In genomic region chr15:26771168-26771916, GRCh38 we compare ENCODE assay signal across 1 cellular context.
TF ChIP-seq lines count a peak whose summit lies in the region.

No MANE protein-coding gene starts in this region.

TF ChIP-seq in WTC11, 78 proteins besides CTCF, POLR2A, EP300 and RAD21 (continued from another document):
- peak; percentile 96 for TF ChIP-seq ARID4B (CRISPR knock-in tag; IDR thresholded peaks at IDR 0.05; ENCODE audit: borderline replicate concordance)
- TF ChIP-seq ZNF232 (CRISPR knock-in tag; IDR thresholded peaks at IDR 0.05), result 0 out of 2 replicates have a peak, but pooled peaks have one; percentile 28
- TF ChIP-seq, protein P1, sequence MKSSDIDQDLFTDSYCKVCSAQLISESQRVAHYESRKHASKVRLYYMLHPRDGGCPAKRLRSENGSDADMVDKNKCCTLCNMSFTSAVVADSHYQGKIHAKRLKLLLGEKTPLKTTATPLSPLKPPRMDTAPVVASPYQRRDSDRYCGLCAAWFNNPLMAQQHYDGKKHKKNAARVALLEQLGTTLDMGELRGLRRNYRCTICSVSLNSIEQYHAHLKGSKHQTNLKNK (CRISPR knock-in tag; IDR thresholded peaks at IDR 0.05), result no peak
- peak; percentile 67 for TF ChIP-seq SP1 (CRISPR knock-in tag; conservative IDR thresholded peaks at IDR 0.05)
- TF ChIP-seq PRRX2 (CRISPR knock-in tag; IDR thresholded peaks at IDR 0.05), result no peak
- no peak for TF ChIP-seq ZSCAN18 (CRISPR knock-in tag; IDR thresholded peaks at IDR 0.05)
- TF ChIP-seq, protein P2, sequence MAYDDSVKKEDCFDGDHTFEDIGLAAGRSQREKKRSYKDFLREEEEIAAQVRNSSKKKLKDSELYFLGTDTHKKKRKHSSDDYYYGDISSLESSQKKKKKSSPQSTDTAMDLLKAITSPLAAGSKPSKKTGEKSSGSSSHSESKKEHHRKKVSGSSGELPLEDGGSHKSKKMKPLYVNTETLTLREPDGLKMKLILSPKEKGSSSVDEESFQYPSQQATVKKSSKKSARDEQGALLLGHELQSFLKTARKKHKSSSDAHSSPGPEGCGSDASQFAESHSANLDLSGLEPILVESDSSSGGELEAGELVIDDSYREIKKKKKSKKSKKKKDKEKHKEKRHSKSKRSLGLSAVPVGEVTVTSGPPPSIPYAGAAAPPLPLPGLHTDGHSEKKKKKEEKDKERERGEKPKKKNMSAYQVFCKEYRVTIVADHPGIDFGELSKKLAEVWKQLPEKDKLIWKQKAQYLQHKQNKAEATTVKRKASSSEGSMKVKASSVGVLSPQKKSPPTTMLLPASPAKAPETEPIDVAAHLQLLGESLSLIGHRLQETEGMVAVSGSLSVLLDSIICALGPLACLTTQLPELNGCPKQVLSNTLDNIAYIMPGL (CRISPR knock-in tag; IDR thresholded peaks at IDR 0.05), result no peak
- no peak for TF ChIP-seq ZNF121 (CRISPR knock-in tag; IDR thresholded peaks at IDR 0.05)
- TF ChIP-seq JUN (CRISPR knock-in tag; IDR thresholded peaks at IDR 0.05), result peak; percentile 67; the same call in 1 of the 2 replicates
- TF ChIP-seq TP53 (CRISPR knock-in tag; IDR thresholded peaks at IDR 0.05), result peak; percentile 57; the same call in 1 of the 2 replicates
- TF ChIP-seq TCF7 (CRISPR knock-in tag; IDR thresholded peaks at IDR 0.05; ENCODE audit: low read depth), result 0 out of 2 replicates have a peak, but pooled peaks have one; percentile 63
- 0 out of 2 replicates have a peak, but pooled peaks have one; percentile 60 for TF ChIP-seq ELF4 (CRISPR knock-in tag; IDR thresholded peaks at IDR 0.05; ENCODE audit: low read depth)
- TF ChIP-seq ERG (CRISPR knock-in tag; IDR thresholded peaks at IDR 0.05), result no peak
- TF ChIP-seq, protein P3, sequence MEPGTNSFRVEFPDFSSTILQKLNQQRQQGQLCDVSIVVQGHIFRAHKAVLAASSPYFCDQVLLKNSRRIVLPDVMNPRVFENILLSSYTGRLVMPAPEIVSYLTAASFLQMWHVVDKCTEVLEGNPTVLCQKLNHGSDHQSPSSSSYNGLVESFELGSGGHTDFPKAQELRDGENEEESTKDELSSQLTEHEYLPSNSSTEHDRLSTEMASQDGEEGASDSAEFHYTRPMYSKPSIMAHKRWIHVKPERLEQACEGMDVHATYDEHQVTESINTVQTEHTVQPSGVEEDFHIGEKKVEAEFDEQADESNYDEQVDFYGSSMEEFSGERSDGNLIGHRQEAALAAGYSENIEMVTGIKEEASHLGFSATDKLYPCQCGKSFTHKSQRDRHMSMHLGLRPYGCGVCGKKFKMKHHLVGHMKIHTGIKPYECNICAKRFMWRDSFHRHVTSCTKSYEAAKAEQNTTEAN (CRISPR knock-in tag; IDR thresholded peaks at IDR 0.05), result peak; percentile 76; the same call in 1 of the 2 replicates
- no peak for TF ChIP-seq JAZF1 (CRISPR knock-in tag; IDR thresholded peaks at IDR 0.05)
- TF ChIP-seq ZNF671 (CRISPR knock-in tag; IDR thresholded peaks at IDR 0.05), result no peak
- TF ChIP-seq NR3C1 (CRISPR knock-in tag; conservative IDR thresholded peaks at IDR 0.05; ENCODE audit: low read depth), result no peak
- TF ChIP-seq, protein P4, sequence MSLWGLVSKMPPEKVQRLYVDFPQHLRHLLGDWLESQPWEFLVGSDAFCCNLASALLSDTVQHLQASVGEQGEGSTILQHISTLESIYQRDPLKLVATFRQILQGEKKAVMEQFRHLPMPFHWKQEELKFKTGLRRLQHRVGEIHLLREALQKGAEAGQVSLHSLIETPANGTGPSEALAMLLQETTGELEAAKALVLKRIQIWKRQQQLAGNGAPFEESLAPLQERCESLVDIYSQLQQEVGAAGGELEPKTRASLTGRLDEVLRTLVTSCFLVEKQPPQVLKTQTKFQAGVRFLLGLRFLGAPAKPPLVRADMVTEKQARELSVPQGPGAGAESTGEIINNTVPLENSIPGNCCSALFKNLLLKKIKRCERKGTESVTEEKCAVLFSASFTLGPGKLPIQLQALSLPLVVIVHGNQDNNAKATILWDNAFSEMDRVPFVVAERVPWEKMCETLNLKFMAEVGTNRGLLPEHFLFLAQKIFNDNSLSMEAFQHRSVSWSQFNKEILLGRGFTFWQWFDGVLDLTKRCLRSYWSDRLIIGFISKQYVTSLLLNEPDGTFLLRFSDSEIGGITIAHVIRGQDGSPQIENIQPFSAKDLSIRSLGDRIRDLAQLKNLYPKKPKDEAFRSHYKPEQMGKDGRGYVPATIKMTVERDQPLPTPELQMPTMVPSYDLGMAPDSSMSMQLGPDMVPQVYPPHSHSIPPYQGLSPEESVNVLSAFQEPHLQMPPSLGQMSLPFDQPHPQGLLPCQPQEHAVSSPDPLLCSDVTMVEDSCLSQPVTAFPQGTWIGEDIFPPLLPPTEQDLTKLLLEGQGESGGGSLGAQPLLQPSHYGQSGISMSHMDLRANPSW (CRISPR knock-in tag; conservative IDR thresholded peaks at IDR 0.05; ENCODE audit: low read depth), result no peak
- TF ChIP-seq, protein P5, sequence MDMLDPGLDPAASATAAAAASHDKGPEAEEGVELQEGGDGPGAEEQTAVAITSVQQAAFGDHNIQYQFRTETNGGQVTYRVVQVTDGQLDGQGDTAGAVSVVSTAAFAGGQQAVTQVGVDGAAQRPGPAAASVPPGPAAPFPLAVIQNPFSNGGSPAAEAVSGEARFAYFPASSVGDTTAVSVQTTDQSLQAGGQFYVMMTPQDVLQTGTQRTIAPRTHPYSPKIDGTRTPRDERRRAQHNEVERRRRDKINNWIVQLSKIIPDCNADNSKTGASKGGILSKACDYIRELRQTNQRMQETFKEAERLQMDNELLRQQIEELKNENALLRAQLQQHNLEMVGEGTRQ (CRISPR knock-in tag; IDR thresholded peaks at IDR 0.05), result peak; percentile 79
- TF ChIP-seq, protein P6, sequence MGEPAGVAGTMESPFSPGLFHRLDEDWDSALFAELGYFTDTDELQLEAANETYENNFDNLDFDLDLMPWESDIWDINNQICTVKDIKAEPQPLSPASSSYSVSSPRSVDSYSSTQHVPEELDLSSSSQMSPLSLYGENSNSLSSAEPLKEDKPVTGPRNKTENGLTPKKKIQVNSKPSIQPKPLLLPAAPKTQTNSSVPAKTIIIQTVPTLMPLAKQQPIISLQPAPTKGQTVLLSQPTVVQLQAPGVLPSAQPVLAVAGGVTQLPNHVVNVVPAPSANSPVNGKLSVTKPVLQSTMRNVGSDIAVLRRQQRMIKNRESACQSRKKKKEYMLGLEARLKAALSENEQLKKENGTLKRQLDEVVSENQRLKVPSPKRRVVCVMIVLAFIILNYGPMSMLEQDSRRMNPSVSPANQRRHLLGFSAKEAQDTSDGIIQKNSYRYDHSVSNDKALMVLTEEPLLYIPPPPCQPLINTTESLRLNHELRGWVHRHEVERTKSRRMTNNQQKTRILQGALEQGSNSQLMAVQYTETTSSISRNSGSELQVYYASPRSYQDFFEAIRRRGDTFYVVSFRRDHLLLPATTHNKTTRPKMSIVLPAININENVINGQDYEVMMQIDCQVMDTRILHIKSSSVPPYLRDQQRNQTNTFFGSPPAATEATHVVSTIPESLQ (CRISPR knock-in tag; IDR thresholded peaks at IDR 0.05), result no peak
- TF ChIP-seq TEAD1 (CRISPR knock-in tag; IDR thresholded peaks at IDR 0.05), result no peak; the same call in 1 of the 2 replicates
- peak; percentile 51; the same call in 1 of the 2 replicates for TF ChIP-seq ATF1 (CRISPR knock-in tag; IDR thresholded peaks at IDR 0.05)
- no peak for TF ChIP-seq ZNF423 (CRISPR knock-in tag; IDR thresholded peaks at IDR 0.05)
